10 cellular contexts compared by ENCODE assay signal in genomic region chr4:4990857-4991540, GRCh38. TPM values are rescaled to one million over a fixed set of nuclear protein-coding genes. Genes with fewer than 3 reads are reported as not detected.
DNase-seq lines count a peak whose midpoint lies in the region; ATAC-seq and TF ChIP-seq lines count a peak whose summit lies in the region.
"Had no signal": no experiment of that assay in that cellular context is flagged by ENCODE, and none has a peak within 500 bp of the region (broad histone marks: within the 10 kb centered on the region; RNA-seq: fewer than 3 reads in every experiment).

No MANE protein-coding gene starts in this region.

- no peaks in the 10 kb centered on the region for H3K36me3 Mint-ChIP-seq in osteocyte (ENCODE audit: unreplicated experiment)
- H3K36me3 Mint-ChIP-seq: activated naive CD4-positive, alpha-beta T cell treated with anti-CD3 and anti-CD28 coated beads, Interleukin-2, amount 10 ng/mL, durations not matched to agents 7 days and 5 days had no signal

- H3K27ac ChIP-seq in gastroesophageal sphincter: peak overlapping the region; percentile 59 to 85 (median 80)

- H3K4me1 ChIP-seq in gastroesophageal sphincter: peaks cover 0 to 41% (median 11%) of the 10 kb centered on the region in 3 donors

- H3K4me1 Mint-ChIP-seq in osteocyte (ENCODE audit: unreplicated experiment): peaks cover 22% of the 10 kb centered on the region
- H3K4me1 Mint-ChIP-seq: activated naive CD4-positive, alpha-beta T cell treated with anti-CD3 and anti-CD28 coated beads, Interleukin-2, amount 10 ng/mL, durations not matched to agents 7 days and 5 days had no signal

- H3K9me3 ChIP-seq in gastroesophageal sphincter: no peaks in the 10 kb centered on the region

- peak overlapping the region; percentile 94 for H3K27ac Mint-ChIP-seq in osteocyte (ENCODE audit: unreplicated experiment)
- H3K27ac Mint-ChIP-seq: activated naive CD4-positive, alpha-beta T cell treated with anti-CD3 and anti-CD28 coated beads, Interleukin-2, amount 10 ng/mL, durations not matched to agents 7 days and 5 days had no signal

- TF ChIP-seq POLR2A in gastroesophageal sphincter (IDR thresholded peaks at IDR 0.05): no peak

- H3K4me3 ChIP-seq in AG10803 (ENCODE audit: low read length): no peak overlapping the region
- no peak overlapping the region for H3K4me3 ChIP-seq in gastroesophageal sphincter

- no peak for TF ChIP-seq EP300 in gastroesophageal sphincter (IDR thresholded peaks at IDR 0.05)

- H3K27me3 Mint-ChIP-seq in osteocyte (ENCODE audit: unreplicated experiment): no peaks in the 10 kb centered on the region

- no peaks in the 10 kb centered on the region for H3K9me3 Mint-ChIP-seq in osteocyte (ENCODE audit: unreplicated experiment)
- H3K9me3 Mint-ChIP-seq: activated naive CD4-positive, alpha-beta T cell treated with anti-CD3 and anti-CD28 coated beads, Interleukin-2, amount 10 ng/mL, durations not matched to agents 7 days and 5 days had no signal

- WGBS in gastroesophageal sphincter (ENCODE audit: low coverage in 1 of 2), 2 donors: 7 to 15% methylated on average over 5 to 10 of the region's 15 CpGs

- ATAC-seq in gastroesophageal sphincter (peak; percentile 92), HG03439 (IDR thresholded peaks at IDR 0.05; ENCODE audit: unreplicated experiment) (no peak)

- H3K36me3 ChIP-seq in gastroesophageal sphincter: no peaks in the 10 kb centered on the region

- no peaks in the 10 kb centered on the region for H3K27me3 ChIP-seq in gastroesophageal sphincter

- H3K4me3 Mint-ChIP-seq in osteocyte (ENCODE audit: unreplicated experiment): peak overlapping the region; percentile 17
- H3K4me3 Mint-ChIP-seq: activated naive CD4-positive, alpha-beta T cell treated with anti-CD3 and anti-CD28 coated beads, Interleukin-2, amount 10 ng/mL, durations not matched to agents 7 days and 5 days had no signal

- DNase-seq in AG10803 (ENCODE audit: low read depth): peak; percentile 93
- peak; percentile 99 for DNase-seq in RPMI7951 (ENCODE audit: low read depth)
- DNase-seq in osteocyte (ENCODE audit: extremely low spot score, unreplicated experiment): no peak
- no peak for DNase-seq in NCI-H2081 treated with DMSO at 0.1 percent for 48 hours (lab: John Stamatoyannopoulos, UW)
- DNase-seq in middle frontal gyrus (ENCODE audit: extremely low spot score, low spot score): no peak
- no peak for DNase-seq in GM10266 (ENCODE audit: extremely low spot score)
- DNase-seq: activated naive CD4-positive, alpha-beta T cell treated with anti-CD3 and anti-CD28 coated beads, Interleukin-2, amount 10 ng/mL, durations not matched to agents 7 days and 5 days; stimulated activated naive CD4-positive, alpha-beta T cell treated with Interleukin-2 at 50 U/mL for 16 hours had no signal

- TF ChIP-seq CTCF in AG10803 (conservative IDR thresholded peaks at IDR 0.05; ENCODE audit: low read length) (no peak), gastroesophageal sphincter (IDR thresholded peaks at IDR 0.05) (no peak), osteocyte (IDR thresholded peaks at IDR 0.05) (no peak), GM10266 (IDR thresholded peaks at IDR 0.05; ENCODE audit: control insufficient read depth, insufficient read depth, low read depth, missing control alignments) (no peak)

RNA-seq across cellular contexts. Expression of gene CYTL1, which starts 28.3 kb away (rescaled TPM):
- 24.4 and 24.6 TPM in 2 replicates for total RNA-seq in RPMI7951 (2014; rRNA removed; shearing (Covaris generic))
- total RNA-seq in gastroesophageal sphincter (1 to 10 TPM; 1.4 to 5.0 (median 2.3) TPM), osteocyte (82.4 and 86.8 TPM in 2 replicates)

Comparison
In these comparisons a context has a peak if more than half of its experiments do, and no peak if none do; other contexts are left out.
1. DNase-seq: peak in AG10803 (single experiment) and RPMI7951 (single experiment); none in osteocyte (single experiment), NCI-H2081 treated with DMSO at 0.1 percent for 48 hours (single experiment), middle frontal gyrus (single experiment) and GM10266 (single experiment).